8 cellular contexts compared by ENCODE assay signal in genomic region chr12:106954462-106955376, GRCh38. TPM values are rescaled to one million over a fixed set of nuclear protein-coding genes. Genes with fewer than 3 reads are reported as not detected.
A peak's percentile ranks its signal among the peaks of the same experiment; 100 is the strongest.
DNase-seq lines count a peak whose midpoint lies in the region; ATAC-seq and TF ChIP-seq lines count a peak whose summit lies in the region.

No MANE protein-coding gene starts in this region.

- peaks cover 2% of the 10 kb centered on the region for H3K36me3 Mint-ChIP-seq in activated CD4-positive, alpha-beta T cell treated with anti-CD3 and anti-CD28 coated beads, Interleukin-2, amount 10 ng/mL, durations not matched to agents 24 days and 14 days (ENCODE audit: low read depth)

- H3K27me3 ChIP-seq in adrenal gland, result no peaks in the 10 kb centered on the region

- H3K27ac Mint-ChIP-seq in activated CD4-positive, alpha-beta T cell treated with anti-CD3 and anti-CD28 coated beads, Interleukin-2, amount 10 ng/mL, durations not matched to agents 24 days and 14 days, result peak overlapping the region; percentile 91

- peak; percentile 46 for ATAC-seq in sciatic nerve
- ATAC-seq in GM21717 (IDR thresholded peaks at IDR 0.05; ENCODE audit: unreplicated experiment), result no peak

- H3K36me3 ChIP-seq in KOPT-K1 (ENCODE audit: insufficient read depth, low read length) (no peaks in the 10 kb centered on the region), adrenal gland (replicated peaks in 1 of 2) (no peaks in the 10 kb centered on the region)

- no peak for TF ChIP-seq POLR2A in adrenal gland (IDR thresholded peaks at IDR 0.05)

- H3K4me1 Mint-ChIP-seq in activated CD4-positive, alpha-beta T cell treated with anti-CD3 and anti-CD28 coated beads, Interleukin-2, amount 10 ng/mL, durations not matched to agents 24 days and 14 days, result peaks cover 24% of the 10 kb centered on the region

- peaks cover 16% of the 10 kb centered on the region for H3K27me3 Mint-ChIP-seq in activated CD4-positive, alpha-beta T cell treated with anti-CD3 and anti-CD28 coated beads, Interleukin-2, amount 10 ng/mL, durations not matched to agents 24 days and 14 days

- 54 to 63% (median 62%) methylated on average over 29 to 36 of the region's 36 CpGs for WGBS in adrenal gland, 4 donors

- TF ChIP-seq CTCF in adrenal gland (IDR thresholded peaks at IDR 0.05), result no peak

- H3K9me3 ChIP-seq in KOPT-K1 (ENCODE audit: insufficient read depth, low read length, poor library complexity, severe bottlenecking) (peaks cover under 1% of the 10 kb centered on the region), adrenal gland (replicated peaks in 1 of 3) (no peaks in the 10 kb centered on the region)

- H3K4me3 Mint-ChIP-seq in activated CD4-positive, alpha-beta T cell treated with anti-CD3 and anti-CD28 coated beads, Interleukin-2, amount 10 ng/mL, durations not matched to agents 24 days and 14 days, result peak overlapping the region; percentile 97

- H3K4me1 ChIP-seq in adrenal gland (replicated peaks in 1 of 2), result peaks cover 3 to 33% of the 10 kb centered on the region in 2 donors

- H3K9me3 Mint-ChIP-seq in activated CD4-positive, alpha-beta T cell treated with anti-CD3 and anti-CD28 coated beads, Interleukin-2, amount 10 ng/mL, durations not matched to agents 24 days and 14 days, result peaks cover 14% of the 10 kb centered on the region

- H3K4me3 ChIP-seq in adrenal gland, result peak overlapping the region in 2 of 4 donors; percentile 80 to 97

- peak; percentile 74 for DNase-seq in activated CD4-positive, alpha-beta T cell treated with anti-CD3 and anti-CD28 coated beads, Interleukin-2, amount 10 ng/mL, durations not matched to agents 24 days and 14 days
- DNase-seq in activated CD4-positive, alpha-beta T cell treated with anti-CD3 and anti-CD28 coated beads for 1 hour, result no peak
- DNase-seq in adrenal gland (peak in 5 of 7 donors; percentile 27 to 70 (median 48)), hypothalamus (lab: John Stamatoyannopoulos, UW) (peak in 29 of 51 donors; percentile 2 to 58 (median 28)), sciatic nerve (ENCODE audit: low spot score) (peak; percentile 72), Kasumi-1 (lab: John Stamatoyannopoulos, UW) (no peak)

- intact Hi-C loops in activated CD4-positive, alpha-beta T cell treated with anti-CD3 and anti-CD28 coated beads, Interleukin-2, amount 10 ng/mL, durations not matched to agents 24 days and 14 days (cut with micrococcal nuclease), result loop anchor here (1.0 to 5.0 kb wide), 6 partner anchors 40 to 731 kb away; partner anchors contain the start of genes CRY1, POLR3B, PWP1 and RIC8B
- intact Hi-C loops in adrenal gland (cut with DNase I) (loop anchor here in 1 of 2 donors (10.0 kb wide), 1 partner anchor 140 kb away; the partner anchor contains the start of gene CRY1), sciatic nerve (cut with DNase I) (no loop called here)

- peak overlapping the region; percentile 84 for H3K27ac ChIP-seq in KOPT-K1 (ENCODE audit: low read depth, low read length, poor library complexity, severe bottlenecking)
- H3K27ac ChIP-seq in adrenal gland, result peak overlapping the region in 4 of 5 donors; percentile 95 to 98 (median 96)

RNA-seq across cellular contexts. Expression of gene TMEM263, which starts 1.0 kb away (rescaled TPM):
- 24.8 and 26.6 TPM in 2 replicates for total RNA-seq in activated CD4-positive, alpha-beta T cell treated with anti-CD3 and anti-CD28 coated beads, Interleukin-2, amount 10 ng/mL, durations not matched to agents 24 days and 14 days
- total RNA-seq in adrenal gland (10 to 100 TPM; 32.1 to 53.6 (median 45.4) TPM), sciatic nerve (44.0 TPM)
- 10 to 100 TPM; 12.1 to 59.7 (median 27.0) TPM for polyA plus RNA-seq in adrenal gland

RNA-seq across cellular contexts. Expression of gene MTERF2, which starts 32.2 kb away (rescaled TPM):
- 3.1 and 4.3 TPM in 2 replicates for total RNA-seq in activated CD4-positive, alpha-beta T cell treated with anti-CD3 and anti-CD28 coated beads, Interleukin-2, amount 10 ng/mL, durations not matched to agents 24 days and 14 days
- total RNA-seq in adrenal gland, result 10 to 100 TPM; 10.2 to 55.1 (median 27.7) TPM
- polyA plus RNA-seq in adrenal gland, result 10 to 100 TPM; 27.8 to 85.0 (median 38.3) TPM
- 15.2 TPM for total RNA-seq in sciatic nerve

Comparison
In these comparisons a context has a peak if more than half of its experiments do, and no peak if none do; other contexts are left out.
1. DNase-seq: peak in activated CD4-positive, alpha-beta T cell treated with anti-CD3 and anti-CD28 coated beads, Interleukin-2, amount 10 ng/mL, durations not matched to agents 24 days and 14 days (single experiment), adrenal gland (5 of 7), hypothalamus (29 of 51) and sciatic nerve (single experiment); none in activated CD4-positive, alpha-beta T cell treated with anti-CD3 and anti-CD28 coated beads for 1 hour (single experiment) and Kasumi-1 (0 of 2).